In the genomic region with DNA sequence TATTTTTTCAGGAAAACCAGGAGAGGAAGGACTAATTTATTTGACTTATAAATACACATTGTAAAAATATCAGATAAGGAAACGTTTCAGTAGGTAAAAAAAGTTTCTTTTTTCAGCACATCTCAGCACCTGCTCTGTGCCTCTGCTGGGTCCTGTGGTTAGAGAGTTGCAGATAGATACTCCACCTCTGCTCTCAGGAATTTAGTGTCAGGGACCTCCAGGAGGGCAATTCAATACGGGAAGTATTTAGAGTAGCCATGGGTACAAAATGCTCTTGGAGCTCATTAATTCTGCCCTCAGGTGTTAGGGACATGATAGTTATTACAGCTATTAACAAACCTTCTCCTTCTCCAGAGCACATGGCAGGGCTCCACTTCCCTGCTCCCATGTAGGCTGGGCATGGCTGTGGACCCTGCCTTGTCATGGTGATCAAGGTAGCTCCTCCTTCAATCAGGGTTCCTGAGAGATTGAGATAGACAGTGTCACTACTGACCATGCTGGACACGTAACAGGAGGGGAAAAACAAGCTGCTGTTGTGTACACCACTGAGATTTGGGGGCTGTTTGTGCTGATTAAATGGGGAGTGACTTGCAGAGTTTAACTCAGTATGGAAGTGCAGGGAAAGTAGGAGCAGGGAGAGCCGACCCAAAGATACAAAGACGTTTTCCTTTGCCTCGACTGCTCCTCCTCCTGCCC, we compare ENCODE assay signal across 16 cellular contexts.
DNase-seq lines count a peak whose midpoint lies in the region; ATAC-seq and TF ChIP-seq lines count a peak whose summit lies in the region.
"Had no signal": no experiment of that assay in that cellular context is flagged by ENCODE, and none has a peak within 500 bp of the region (broad histone marks: within the 10 kb centered on the region; RNA-seq: fewer than 3 reads in every experiment).

No MANE protein-coding gene starts in this region.

- TF ChIP-seq CTCF in WERI-Rb-1 (IDR thresholded peaks at IDR 0.05; ENCODE audit: low read depth, low read length), result no peak
- no peak for TF ChIP-seq CTCF in tibial artery (IDR thresholded peaks at IDR 0.05)

- intact Hi-C loops in tibial artery (cut with DNase I; ENCODE audit: low total_unique reads), result no loop called here

- DNase-seq in NCI-H82 (lab: John Stamatoyannopoulos, UW) (peak; percentile 40), NCI-H82 treated with DMSO at 0.1 percent for 48 hours (lab: John Stamatoyannopoulos, UW; ENCODE audit: unreplicated experiment) (no peak), WERI-Rb-1 (no peak), left kidney (ENCODE audit: low read depth, low spot score) (peak; percentile 77), tibial artery (no peak), inferior parietal cortex (ENCODE audit: extremely low spot score) (no peak)
- DNase-seq: DMS153, KBM-7, NCI-H1694, NCI-H2171, NCI-H446, Right ventricle myocardium superior had no signal

- H3K9me3 ChIP-seq in WERI-Rb-1 (ENCODE audit: severe bottlenecking), result no peaks in the 10 kb centered on the region
- H3K9me3 ChIP-seq in tibial artery, result no peaks in the 10 kb centered on the region
- H3K9me3 ChIP-seq: A549 had no signal

- H3K27ac ChIP-seq in WERI-Rb-1 (peak overlapping the region; percentile 70; the same call in 1 of the 2 replicates), tibial artery (no peak overlapping the region)
- H3K27ac ChIP-seq: A549, C4-2B, SK-N-MC had no signal

- no peaks in the 10 kb centered on the region for H3K36me3 ChIP-seq in WERI-Rb-1
- H3K36me3 ChIP-seq in tibial artery, result no peaks in the 10 kb centered on the region

- ATAC-seq in activated CD4-positive, CD25-positive, alpha-beta regulatory T cell treated with anti-CD3 and anti-CD28 coated beads, Interleukin-2, amount 50 U/mL, for 24 hours, result no peak

- H3K27me3 ChIP-seq in WERI-Rb-1 (ENCODE audit: insufficient read depth, low read depth, severe bottlenecking), result no peaks in the 10 kb centered on the region
- peaks cover 0 to 5% of the 10 kb centered on the region in 2 donors for H3K27me3 ChIP-seq in tibial artery

- H3K4me3 ChIP-seq in WERI-Rb-1 (ENCODE audit: low read depth, low read length) (no peak overlapping the region), tibial artery (no peak overlapping the region)
- H3K4me3 ChIP-seq: A549, SK-N-MC had no signal

- H3K4me1 ChIP-seq in tibial artery, result no peaks in the 10 kb centered on the region
- H3K4me1 ChIP-seq: A549 had no signal

Comparison
In these comparisons a context has a peak if more than half of its experiments do, and no peak if none do; other contexts are left out.
1. DNase-seq: peak in NCI-H82 (single experiment) and left kidney (single experiment); none in NCI-H82 treated with DMSO at 0.1 percent for 48 hours (single experiment), WERI-Rb-1 (single experiment), tibial artery (0 of 2) and inferior parietal cortex (single experiment).